In the genomic region with DNA sequence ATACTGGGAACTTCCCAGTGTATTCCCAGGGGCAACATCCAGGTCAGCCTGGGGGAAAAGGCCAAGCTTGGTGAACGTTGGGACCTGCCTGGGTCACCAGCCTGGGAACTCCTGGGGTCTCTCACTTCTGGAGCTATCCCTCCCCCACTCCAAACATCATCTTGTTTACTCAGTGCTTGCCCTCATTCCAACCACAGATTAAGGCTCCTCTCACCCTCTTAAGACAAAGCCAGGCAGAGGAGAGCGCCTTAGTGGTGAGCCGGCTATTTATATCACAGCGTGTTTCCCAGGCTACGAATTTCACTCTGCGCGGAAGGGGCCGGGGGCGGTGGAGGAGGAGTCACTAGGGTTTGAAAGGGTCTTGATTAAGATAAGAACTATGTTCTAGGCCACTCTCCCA, we compare ENCODE assay signal across 17 cellular contexts. TPM values are rescaled to one million over a fixed set of nuclear protein-coding genes. Genes with fewer than 3 reads are reported as not detected.
DNase-seq lines count a peak whose midpoint lies in the region; ATAC-seq and TF ChIP-seq lines count a peak whose summit lies in the region.
"Had no signal": no experiment of that assay in that cellular context is flagged by ENCODE, and none has a peak within 500 bp of the region (broad histone marks: within the 10 kb centered on the region; RNA-seq: fewer than 3 reads in every experiment).

No MANE protein-coding gene starts in this region.

- H2AK5ac ChIP-seq in IMR-90 (ENCODE audit: low read depth, low read length), result no peak overlapping the region

- TF ChIP-seq POLR2A in IMR-90 (IDR thresholded peaks at IDR 0.05; ENCODE audit: low read depth, low read length), result no peak

- H3K36me3 ChIP-seq in IMR-90 (ENCODE audit: control insufficient read depth, insufficient read depth, low read length) (no peaks in the 10 kb centered on the region), osteoblast (ENCODE audit: insufficient read depth, low read length) (no peaks in the 10 kb centered on the region)
- H3K36me3 ChIP-seq: SJCRH30, thoracic aorta had no signal

- no peak overlapping the region for H3K14ac ChIP-seq in IMR-90 (replicated peaks; ENCODE audit: low read depth, low read length)

- H3K4me3 ChIP-seq in IMR-90 (ENCODE audit: insufficient read depth, low read depth, low read length) (no peak overlapping the region), right cardiac atrium (ENCODE audit: low read length) (no peak overlapping the region), osteoblast (ENCODE audit: insufficient read depth, low read length) (no peak overlapping the region)
- H3K4me3 ChIP-seq: SJCRH30, thoracic aorta had no signal

- TF ChIP-seq RAD21 in IMR-90 (IDR thresholded peaks at IDR 0.05; ENCODE audit: low read length), result no peak

- CTCF ChIA-PET in IMR-90 (lab: Yijun Ruan, JAX), result no interaction called here
- CTCF ChIA-PET in RWPE1 (lab: Yijun Ruan, JAX), result interaction anchor here (1.1 kb wide), 1 partner anchor 17 kb away, joined by 3 read pairs; no protein-coding TSS in a partner anchor

- H3K56ac ChIP-seq in IMR-90 (ENCODE audit: extremely low read depth, insufficient read depth, low read length), result no peak overlapping the region

- BruUV-seq in IMR-90 (replicated peaks; lab: Mats Ljungman, UMichigan), result no TSS peak

- intact Hi-C loops in IMR-90 (cut with micrococcal nuclease) (no loop called here), right cardiac atrium (cut with DNase I) (no loop called here)

- H4K5ac ChIP-seq in IMR-90 (ENCODE audit: low read depth, low read length), result no peak overlapping the region

- POLR2A ChIA-PET in IMR-90 (lab: Charles Lee; ENCODE audit: unreplicated experiment), result no interaction called here
- POLR2A ChIA-PET in RWPE1 (lab: Yijun Ruan, JAX; ENCODE audit: low non-redundant PET), result no interaction called here

- H2BK20ac ChIP-seq in IMR-90 (ENCODE audit: low read depth, low read length), result no peak overlapping the region

- H2BK120ac ChIP-seq in IMR-90 (ENCODE audit: low read depth, low read length), result no peak overlapping the region

- H3K9me3 ChIP-seq in IMR-90 (ENCODE audit: control insufficient read depth, insufficient read depth, low read length) (peaks cover 9% of the 10 kb centered on the region), right cardiac atrium (ENCODE audit: control insufficient read depth, low read length) (no peaks in the 10 kb centered on the region), osteoblast (ENCODE audit: low read depth, low read length) (peaks cover 6% of the 10 kb centered on the region)

- WGBS in IMR-90 (ENCODE audit: extremely low coverage in 2 of 2, insufficient read length in 1 of 2), 2 experiments, result 0% methylated on average over 1 of the region's 9 CpGs; no CpG with 5 or more reads in 1 of the 2 experiments
- 32% methylated on average over 9 of the region's 9 CpGs for WGBS in right cardiac atrium

- H2BK5ac ChIP-seq in IMR-90 (ENCODE audit: low read depth, low read length, poor library complexity, severe bottlenecking), result no peak overlapping the region

- no peaks in the 10 kb centered on the region for H3K27me3 ChIP-seq in IMR-90 (ENCODE audit: control insufficient read depth, insufficient read depth, low read length)
- no peaks in the 10 kb centered on the region for H3K27me3 ChIP-seq in right cardiac atrium (ENCODE audit: control insufficient read depth, insufficient read depth)
- H3K27me3 ChIP-seq in osteoblast (ENCODE audit: insufficient read depth, low read length), result no peaks in the 10 kb centered on the region
- H3K27me3 ChIP-seq: SJCRH30 had no signal

- no peak overlapping the region for H2BK15ac ChIP-seq in IMR-90 (ENCODE audit: low read depth, low read length)

- H4K20me1 ChIP-seq in IMR-90 (ENCODE audit: insufficient read depth, low read length), result no peaks in the 10 kb centered on the region
- no peaks in the 10 kb centered on the region for H4K20me1 ChIP-seq in osteoblast (ENCODE audit: insufficient read depth, low read length)

- H3K4me1 ChIP-seq in IMR-90 (ENCODE audit: control insufficient read depth, insufficient read depth, low read length) (no peaks in the 10 kb centered on the region), right cardiac atrium (ENCODE audit: control insufficient read depth, insufficient read depth, low read length) (no peaks in the 10 kb centered on the region), osteoblast (ENCODE audit: insufficient read depth, low read length) (no peaks in the 10 kb centered on the region)
- H3K4me1 ChIP-seq: SJCRH30 had no signal

- no peak overlapping the region for H3K23ac ChIP-seq in IMR-90 (ENCODE audit: low read depth, low read length)

- no peak overlapping the region for H3K18ac ChIP-seq in IMR-90 (ENCODE audit: low read depth, low read length)

- H3K4ac ChIP-seq in IMR-90 (ENCODE audit: low read depth, low read length), result no peak overlapping the region

- peak overlapping the region; percentile 23 for H2AFZ ChIP-seq in IMR-90 (replicated peaks; ENCODE audit: low read length, poor library complexity)
- no peak overlapping the region for H2AFZ ChIP-seq in osteoblast (ENCODE audit: low read length)

- peak; percentile 61 for DNase-seq in IMR-90
- DNase-seq in NCI-H82 treated with DMSO at 0.1 percent for 48 hours (lab: John Stamatoyannopoulos, UW; ENCODE audit: unreplicated experiment), result peak; percentile 98
- no peak for DNase-seq in right cardiac atrium
- peak; percentile 51 for DNase-seq in osteoblast (ENCODE audit: insufficient read length, low spot score, missing footprints)
- no peak for DNase-seq in germinal center (ENCODE audit: low spot score)
- no peak for DNase-seq in RWPE1 (ENCODE audit: low spot score)
- DNase-seq: activated CD8-positive, alpha-beta memory T cell treated with anti-CD3 and anti-CD28 coated beads, Interleukin-2, amount 10 ng/mL, durations not matched to agents 7 days and 5 days; CD4-positive, CD25-positive, alpha-beta regulatory T cell; GF-D8; HFFc6; natural killer cell; NCI-H1930; stimulated activated CD4-positive, alpha-beta T cell treated with anti-CD3 and anti-CD28 coated beads, Interleukin-12 subunit alpha, Interleukin-12 subunit beta, amount 100 ng/mL, for 4 hours had no signal

- H3K79me2 ChIP-seq in osteoblast (ENCODE audit: insufficient read depth, low read length), result no peaks in the 10 kb centered on the region

- ATAC-seq in IMR-90 (ENCODE audit: low read depth) (peak; percentile 76), right cardiac atrium (peak; percentile 24 to 45), HG02970 (IDR thresholded peaks at IDR 0.05; ENCODE audit: low FRiP score, unreplicated experiment) (no peak)
- ATAC-seq: activated CD8-positive, alpha-beta memory T cell treated with anti-CD3 and anti-CD28 coated beads, Interleukin-2, amount 10 ng/mL, durations not matched to agents 7 days and 5 days; activated naive CD4-positive, alpha-beta T cell treated with anti-CD3 and anti-CD28 coated beads, Interleukin-2, amount 50 U/mL, for 72 hours; natural killer cell had no signal

- H3K79me1 ChIP-seq in IMR-90 (ENCODE audit: low read depth in 1 of 2, low read length in 2 of 2), result peaks cover 0 to 2% of the 10 kb centered on the region in 2 experiments; a peak in 1 of 4 replicates

- H3K27ac ChIP-seq in IMR-90 (ENCODE audit: insufficient read depth, low read length) (no peak overlapping the region), right cardiac atrium (ENCODE audit: low read length) (no peak overlapping the region), osteoblast (ENCODE audit: low read depth, low read length) (no peak overlapping the region), RWPE1 (no peak overlapping the region)
- H3K27ac ChIP-seq: SJCRH30, thoracic aorta had no signal

- H4K8ac ChIP-seq in IMR-90 (ENCODE audit: low read depth in 2 of 2, low read length in 2 of 2), result no peak overlapping the region; a peak in 1 of 4 replicates

- H2AK9ac ChIP-seq in IMR-90 (replicated peaks; ENCODE audit: low read depth, low read length, poor library complexity), result peak overlapping the region; percentile 90

- in situ Hi-C loops in IMR-90 (cut with MboI; ENCODE audit: low sequenced_read_pairs), result no loop called here

- dilution Hi-C loops in IMR-90 (cut with HindIII; ENCODE audit: low sequenced_read_pairs, unreplicated experiment), result no loop called here

- H3K4me2 ChIP-seq in IMR-90 (ENCODE audit: low read depth, low read length) (no peak overlapping the region), osteoblast (ENCODE audit: insufficient read depth, low read length) (no peak overlapping the region)

- peaks cover 6% of the 10 kb centered on the region; the same call in 1 of the 2 replicates for H3K9me1 ChIP-seq in IMR-90 (ENCODE audit: insufficient read depth, low read length)

- TF ChIP-seq CTCF in IMR-90 (conservative IDR thresholded peaks at IDR 0.05; ENCODE audit: low read depth, low read length) (no peak), osteoblast (IDR thresholded peaks at IDR 0.05; ENCODE audit: extremely low read depth, low read depth, low read length) (no peak), RWPE1 (conservative IDR thresholded peaks at IDR 0.05; ENCODE audit: low read depth) (no peak)

- no peak overlapping the region for H3K9ac ChIP-seq in IMR-90 (ENCODE audit: low read depth, low read length)

- no peak overlapping the region for H4K91ac ChIP-seq in IMR-90 (ENCODE audit: insufficient read depth, low read depth, low read length)

TF ChIP-seq in IMR-90, 13 proteins besides CTCF, POLR2A, EP300 and RAD21 (continues in another document):
- TF ChIP-seq, protein P1, sequence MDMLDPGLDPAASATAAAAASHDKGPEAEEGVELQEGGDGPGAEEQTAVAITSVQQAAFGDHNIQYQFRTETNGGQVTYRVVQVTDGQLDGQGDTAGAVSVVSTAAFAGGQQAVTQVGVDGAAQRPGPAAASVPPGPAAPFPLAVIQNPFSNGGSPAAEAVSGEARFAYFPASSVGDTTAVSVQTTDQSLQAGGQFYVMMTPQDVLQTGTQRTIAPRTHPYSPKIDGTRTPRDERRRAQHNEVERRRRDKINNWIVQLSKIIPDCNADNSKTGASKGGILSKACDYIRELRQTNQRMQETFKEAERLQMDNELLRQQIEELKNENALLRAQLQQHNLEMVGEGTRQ (IDR thresholded peaks at IDR 0.05; ENCODE audit: low read depth, low read length), result no peak

RNA-seq across cellular contexts. Expression of a gene that starts 12.1 kb away (rescaled TPM):
- total RNA-seq in IMR-90 (2012; rRNA removed), result 0.83 and 1.1 TPM in 2 replicates
- 0.90 and 1.0 TPM in 2 replicates for polyA plus RNA-seq in IMR-90 (2012; rRNA removed)
- 0.52 and 0.59 TPM in 2 replicates for polyA plus RNA-seq in IMR-90 (2012; cell fraction: cytosol; rRNA removed)
- 1.2 and 1.9 TPM in 2 replicates for polyA plus RNA-seq in IMR-90 (2012; cell fraction: nucleus; rRNA removed; ENCODE audit: low replicate concordance)
- total RNA-seq in right cardiac atrium, result 1 to 10 TPM; 1.2 to 2.5 (median 1.8) TPM
- polyA plus RNA-seq in right cardiac atrium, result 0.45 TPM
- 3.3 and 3.8 TPM in 2 replicates for total RNA-seq in osteoblast
- total RNA-seq: activated naive CD4-positive, alpha-beta T cell treated with anti-CD3 and anti-CD28 coated beads, Interleukin-2, amount 50 U/mL, for 72 hours; CD4-positive, CD25-positive, alpha-beta regulatory T cell had no signal

RNA-seq across cellular contexts. Expression of a gene that starts 35.6 kb away (rescaled TPM):
- total RNA-seq in IMR-90 (2012; rRNA removed) (32.6 and 33.9 TPM in 2 replicates), right cardiac atrium (10 to 100 TPM; 13.9 to 15.3 (median 14.8) TPM), osteoblast (30.9 and 33.7 TPM in 2 replicates)
- polyA plus RNA-seq in IMR-90 (2012; rRNA removed) (20.2 and 23.0 TPM in 2 replicates), right cardiac atrium (18.2 TPM)
- 15.0 and 20.0 TPM in 2 replicates for polyA plus RNA-seq in IMR-90 (2012; cell fraction: cytosol; rRNA removed)
- 8.4 and 10.7 TPM in 2 replicates for polyA plus RNA-seq in IMR-90 (2012; cell fraction: nucleus; rRNA removed; ENCODE audit: low replicate concordance)

Comparison
In these comparisons a context has a peak if more than half of its experiments do, and no peak if none do; other contexts are left out.
1. DNase-seq: peak in IMR-90 (single experiment), NCI-H82 treated with DMSO at 0.1 percent for 48 hours (single experiment) and osteoblast (single experiment); none in right cardiac atrium (0 of 3), germinal center (single experiment) and RWPE1 (single experiment).